Comparison of ENCODE assay signal across 17 cellular contexts in the genomic region with DNA sequence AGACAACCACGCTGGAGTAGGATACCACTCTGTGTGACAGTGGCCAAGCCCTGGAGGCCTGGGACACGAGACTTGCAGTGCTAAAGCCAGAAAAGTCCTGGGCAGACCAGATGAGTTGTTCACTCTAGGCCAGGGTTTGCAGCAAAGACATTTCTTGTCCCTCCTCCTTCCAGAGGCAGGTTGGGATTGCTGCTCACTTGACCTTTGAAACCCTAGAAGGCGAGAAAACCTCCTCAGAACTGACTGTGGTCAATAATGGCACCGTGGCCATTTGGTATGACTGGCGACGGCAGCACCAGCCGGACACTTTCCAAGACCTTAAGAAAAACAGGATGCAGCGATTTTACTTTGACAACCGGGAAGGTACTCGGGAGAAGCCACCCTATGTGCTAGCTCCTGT. TPM values are rescaled to one million over a fixed set of nuclear protein-coding genes. Genes with fewer than 3 reads are reported as not detected.
DNase-seq lines count a peak whose midpoint lies in the region; ATAC-seq and TF ChIP-seq lines count a peak whose summit lies in the region.
"Had no signal": no experiment of that assay in that cellular context is flagged by ENCODE, and none has a peak within 500 bp of the region (broad histone marks: within the 10 kb centered on the region; RNA-seq: fewer than 3 reads in every experiment).

No MANE protein-coding gene starts in this region.

- H3K36me3 ChIP-seq in breast epithelium = no peaks in the 10 kb centered on the region
- H3K36me3 ChIP-seq in neuronal stem cell (replicated peaks in 1 of 2; ENCODE audit: control insufficient read depth in 2 of 2, insufficient read depth in 2 of 2, low read length in 2 of 2) = no peaks in the 10 kb centered on the region
- H3K36me3 ChIP-seq in naive thymus-derived CD4-positive, alpha-beta T cell (ENCODE audit: control insufficient read depth in 2 of 3, insufficient read depth in 3 of 3, low read length in 3 of 3) = no peaks in the 10 kb centered on the region
- H3K36me3 ChIP-seq: BLaER1 treated with 17β-estradiol and CSF1 and Interleukin-3, amounts not matched to agents 10 nM and 100 nM had no signal

- H3K27ac Mint-ChIP-seq in MCF 10A (ENCODE audit: low read depth, unreplicated experiment) = no peak overlapping the region
- H3K27ac Mint-ChIP-seq in naive thymus-derived CD4-positive, alpha-beta T cell = no peak overlapping the region

- H3K4me1 ChIP-seq in breast epithelium = no peaks in the 10 kb centered on the region
- H3K4me1 ChIP-seq in neuronal stem cell (ENCODE audit: control insufficient read depth in 2 of 2, insufficient read depth in 1 of 2, low read depth in 1 of 2, low read length in 2 of 2) = peaks cover 0 to 4% of the 10 kb centered on the region in 2 donors
- no peaks in the 10 kb centered on the region for H3K4me1 ChIP-seq in naive thymus-derived CD4-positive, alpha-beta T cell (ENCODE audit: control insufficient read depth in 2 of 2, insufficient read depth in 2 of 2, low read length in 2 of 2)

- CTCF ChIA-PET in MCF 10A (lab: Yijun Ruan, JAX) = interaction anchor here (0.6 to 0.7 kb wide), 2 partner anchors 24 to 370 kb away, joined by 3 read pairs; partner anchors contain the start of gene SPATA20
- CTCF ChIA-PET in naive thymus-derived CD4-positive, alpha-beta T cell (lab: Charles Lee) = no interaction called here

- H3K9me3 ChIP-seq in breast epithelium = no peaks in the 10 kb centered on the region
- no peaks in the 10 kb centered on the region for H3K9me3 ChIP-seq in neuronal stem cell (replicated peaks in 1 of 2; ENCODE audit: control insufficient read depth in 2 of 2, insufficient read depth in 1 of 2, low read depth in 1 of 2, low read length in 2 of 2)
- H3K9me3 ChIP-seq in naive thymus-derived CD4-positive, alpha-beta T cell (ENCODE audit: control insufficient read depth in 2 of 3, low read length in 3 of 3) = no peaks in the 10 kb centered on the region
- H3K9me3 ChIP-seq: BLaER1 treated with 17β-estradiol and CSF1 and Interleukin-3, amounts not matched to agents 10 nM and 100 nM had no signal

- H3K9ac ChIP-seq in neuronal stem cell (ENCODE audit: low read depth, low read length, poor library complexity) = no peak overlapping the region
- H3K9ac ChIP-seq: BLaER1 treated with 17β-estradiol and CSF1 and Interleukin-3, amounts not matched to agents 10 nM and 100 nM had no signal

- no peak overlapping the region for H3K23ac ChIP-seq in neuronal stem cell (ENCODE audit: low read depth, low read length, poor library complexity)

- peak overlapping the region; percentile 23 for H2BK12ac ChIP-seq in neuronal stem cell (ENCODE audit: low read length)

- no peak overlapping the region for H3K4me3 Mint-ChIP-seq in MCF 10A (ENCODE audit: unreplicated experiment)
- no peak overlapping the region for H3K4me3 Mint-ChIP-seq in naive thymus-derived CD4-positive, alpha-beta T cell

- no peaks in the 10 kb centered on the region for H3K9me3 Mint-ChIP-seq in MCF 10A (ENCODE audit: unreplicated experiment)
- H3K9me3 Mint-ChIP-seq in naive thymus-derived CD4-positive, alpha-beta T cell = no peaks in the 10 kb centered on the region
- H3K9me3 Mint-ChIP-seq: CD4-positive, CD25-positive, alpha-beta regulatory T cell had no signal

- no peak overlapping the region for H2AFZ ChIP-seq in neuronal stem cell (ENCODE audit: low read length)

- H3K4ac ChIP-seq in neuronal stem cell (ENCODE audit: low read length) = no peak overlapping the region

- H3K79me1 ChIP-seq in neuronal stem cell (ENCODE audit: low read depth, low read length) = no peaks in the 10 kb centered on the region

- H3K4me2 ChIP-seq in neuronal stem cell (ENCODE audit: insufficient read depth, low read length, poor library complexity, severe bottlenecking) = no peak overlapping the region
- H3K4me2 ChIP-seq: BLaER1 treated with 17β-estradiol and CSF1 and Interleukin-3, amounts not matched to agents 10 nM and 100 nM had no signal

- DNase-seq in breast epithelium (ENCODE audit: low spot score in 2 of 2) = no peak
- DNase-seq in MCF 10A (ENCODE audit: unreplicated experiment) = no peak
- no peak for DNase-seq in epithelial cell of prostate (ENCODE audit: low read depth, low spot score)
- DNase-seq in neuronal stem cell (ENCODE audit: low spot score) = no peak
- DNase-seq in NCI-H1092 (lab: John Stamatoyannopoulos, UW) = no peak
- no peak for DNase-seq in SKM-1 treated with dmso at 0.1 percent for 144 hours (lab: John Stamatoyannopoulos, UW; ENCODE audit: unreplicated experiment)
- DNase-seq in naive thymus-derived CD4-positive, alpha-beta T cell = no peak
- DNase-seq: 8988T; Calu3; CD4-positive, CD25-positive, alpha-beta regulatory T cell; DMS 273 treated with DMSO at 0.1 percent for 48 hours; DMS79 treated with DMSO at 0.1 percent for 48 hours; EL; HCEC 1CT had no signal

- H3K27me3 Mint-ChIP-seq in MCF 10A (ENCODE audit: insufficient read depth, unreplicated experiment) = no peaks in the 10 kb centered on the region
- H3K27me3 Mint-ChIP-seq in naive thymus-derived CD4-positive, alpha-beta T cell = no peaks in the 10 kb centered on the region
- H3K27me3 Mint-ChIP-seq: CD4-positive, CD25-positive, alpha-beta regulatory T cell had no signal

- no peak overlapping the region for H2BK5ac ChIP-seq in neuronal stem cell (ENCODE audit: low read length)

- H3K14ac ChIP-seq in neuronal stem cell (ENCODE audit: low read length) = no peak overlapping the region

- no peak overlapping the region for H3K18ac ChIP-seq in neuronal stem cell (ENCODE audit: low read length)

- no CpG with 5 or more reads among the region's 10 CpGs for WGBS in neuronal stem cell (ENCODE audit: extremely low coverage in 2 of 2, insufficient read length in 2 of 2, insufficient replicate concordance in 1 of 2), 2 donors

- TF ChIP-seq CTCF in breast epithelium (IDR thresholded peaks at IDR 0.05) (no peak), MCF 10A (IDR thresholded peaks at IDR 0.05; ENCODE audit: unreplicated experiment) (no peak)

- H3K27ac ChIP-seq in breast epithelium (peak overlapping the region; percentile 18 to 61), epithelial cell of prostate (peak overlapping the region; percentile 23), neuronal stem cell (replicated peaks; ENCODE audit: low read length) (no peak overlapping the region)
- H3K27ac ChIP-seq in naive thymus-derived CD4-positive, alpha-beta T cell (ENCODE audit: low read depth, low read length) = no peak overlapping the region
- H3K27ac ChIP-seq: BLaER1 treated with 17β-estradiol and CSF1 and Interleukin-3, amounts not matched to agents 10 nM and 100 nM; HL-60 had no signal

- POLR2A ChIA-PET in MCF 10A (lab: Yijun Ruan, JAX) = interaction anchor here (1.2 to 2.9 kb wide), 5 partner anchors 9 to 36 kb away, joined by 3 to 10 read pairs (median 4); no protein-coding TSS in a partner anchor
- POLR2A ChIA-PET in naive thymus-derived CD4-positive, alpha-beta T cell (lab: Charles Lee) = no interaction called here

- no peaks in the 10 kb centered on the region for H3K36me3 Mint-ChIP-seq in MCF 10A (ENCODE audit: insufficient read depth, unreplicated experiment)
- no peaks in the 10 kb centered on the region for H3K36me3 Mint-ChIP-seq in naive thymus-derived CD4-positive, alpha-beta T cell
- H3K36me3 Mint-ChIP-seq: CD4-positive, CD25-positive, alpha-beta regulatory T cell had no signal

- peaks cover 21% of the 10 kb centered on the region for H3K4me1 Mint-ChIP-seq in MCF 10A (ENCODE audit: insufficient read depth, unreplicated experiment)
- H3K4me1 Mint-ChIP-seq in naive thymus-derived CD4-positive, alpha-beta T cell = peaks cover 0 to 7% (median 0%) of the 10 kb centered on the region in 7 donors
- H3K4me1 Mint-ChIP-seq: CD4-positive, CD25-positive, alpha-beta regulatory T cell had no signal

- no peak overlapping the region for H2BK15ac ChIP-seq in neuronal stem cell (ENCODE audit: low read length)

- H3K27me3 ChIP-seq in breast epithelium (no peaks in the 10 kb centered on the region), neuronal stem cell (ENCODE audit: control insufficient read depth in 3 of 3, insufficient read depth in 3 of 3, low read depth in 1 of 3, low read length in 3 of 3) (peaks cover 0 to 44% (median 0%) of the 10 kb centered on the region in 3 experiments)
- H3K27me3 ChIP-seq in naive thymus-derived CD4-positive, alpha-beta T cell (ENCODE audit: control insufficient read depth in 2 of 2, insufficient read depth in 2 of 2, low read length in 2 of 2) = no peaks in the 10 kb centered on the region
- H3K27me3 ChIP-seq: BLaER1 treated with 17β-estradiol and CSF1 and Interleukin-3, amounts not matched to agents 10 nM and 100 nM had no signal

- H3K4me3 ChIP-seq in breast epithelium (no peak overlapping the region), neuronal stem cell (ENCODE audit: low read length in 2 of 2) (no peak overlapping the region)
- H3K4me3 ChIP-seq in naive thymus-derived CD4-positive, alpha-beta T cell (ENCODE audit: low read length) = no peak overlapping the region
- H3K4me3 ChIP-seq: BLaER1 treated with 17β-estradiol and CSF1 and Interleukin-3, amounts not matched to agents 10 nM and 100 nM had no signal

- ATAC-seq in naive thymus-derived CD4-positive, alpha-beta T cell = no peak

- no peak overlapping the region for H2BK120ac ChIP-seq in neuronal stem cell (ENCODE audit: low read depth, low read length)

- intact Hi-C loops in breast epithelium (cut with DNase I; ENCODE audit: low total_unique reads) (loop anchor here (5.0 kb wide), 1 partner anchor 695 kb away; no protein-coding TSS in a partner anchor), MCF 10A (cut with micrococcal nuclease) (no loop called here)
- intact Hi-C loops in naive thymus-derived CD4-positive, alpha-beta T cell (cut with micrococcal nuclease) = no loop called here

- H2AK5ac ChIP-seq in neuronal stem cell (ENCODE audit: low read depth, low read length) = no peak overlapping the region

- BruUV-seq in MCF 10A (replicated peaks; lab: Mats Ljungman, UMichigan) = no TSS peak

- H4K8ac ChIP-seq in neuronal stem cell (ENCODE audit: low read depth, low read length) = no peak overlapping the region

- H4K91ac ChIP-seq in neuronal stem cell (ENCODE audit: low read depth, low read length, poor library complexity) = no peak overlapping the region

- no peak for TF ChIP-seq POLR2A in breast epithelium (IDR thresholded peaks at IDR 0.05)

RNA-seq across cellular contexts. Expression of gene EPN3, which starts 9.8 kb away (rescaled TPM):
- 10 to 100 TPM in 1 of 3 donors, 1 to 10 TPM in 1, not detected in 1; 8.2 to 32.8 TPM for total RNA-seq in breast epithelium
- total RNA-seq in MCF 10A (2022) = 2.1 and 4.4 TPM in 2 replicates
- polyA plus RNA-seq in neuronal stem cell (2013, experiment 1 of 2) = 0.04 TPM
- 0.07 TPM for polyA plus RNA-seq in neuronal stem cell (2013, experiment 2 of 2)
- total RNA-seq in naive thymus-derived CD4-positive, alpha-beta T cell = not detected
- polyA plus RNA-seq in naive thymus-derived CD4-positive, alpha-beta T cell = not detected
- total RNA-seq: CD4-positive, CD25-positive, alpha-beta regulatory T cell; H4 had no signal
- polyA plus RNA-seq: CD4-positive, CD25-positive, alpha-beta regulatory T cell had no signal

RNA-seq across cellular contexts. Expression of gene MYCBPAP, which starts 14.5 kb away (rescaled TPM):
- total RNA-seq in breast epithelium (1 to 10 TPM in 2 of 3 donors, under 1 TPM in 1; 0.66 to 1.9 (median 1.3) TPM), MCF 10A (2022) (0.19 TPM in 1 of 2 replicates, not detected in the other)
- polyA plus RNA-seq in neuronal stem cell (2013, experiment 1 of 2) = 1.8 TPM
- polyA plus RNA-seq in neuronal stem cell (2013, experiment 2 of 2) = 2.2 TPM
- 1 to 10 TPM in 4 of 5 experiments, under 1 TPM in 1; 0.90 to 9.0 (median 8.6) TPM for total RNA-seq in naive thymus-derived CD4-positive, alpha-beta T cell
- polyA plus RNA-seq in naive thymus-derived CD4-positive, alpha-beta T cell = under 1 TPM in 1 of 2 donors, not detected in 1; 0.59 TPM
- total RNA-seq: H4 had no signal

RNA-seq across cellular contexts. Expression of gene SPATA20, which starts 24.2 kb away (rescaled TPM):
- total RNA-seq in breast epithelium = 10 to 100 TPM; 52.4 to 62.3 (median 58.4) TPM
- total RNA-seq in MCF 10A (2022) = 35.3 and 39.4 TPM in 2 replicates
- 17.6 TPM for polyA plus RNA-seq in neuronal stem cell (2013, experiment 1 of 2)
- 18.9 TPM for polyA plus RNA-seq in neuronal stem cell (2013, experiment 2 of 2)
- total RNA-seq in naive thymus-derived CD4-positive, alpha-beta T cell = 10 to 100 TPM; 14.3 to 19.4 (median 16.4) TPM
- 1 to 10 TPM; 3.7 to 5.6 TPM for polyA plus RNA-seq in naive thymus-derived CD4-positive, alpha-beta T cell

RNA-seq across cellular contexts. Expression of gene CACNA1G, which starts 37.7 kb away (rescaled TPM):
- 1 to 10 TPM in 2 of 3 donors, under 1 TPM in 1; 0.32 to 2.6 (median 2.3) TPM for total RNA-seq in breast epithelium
- not detected in 2 replicates for total RNA-seq in MCF 10A (2022)
- 3.0 TPM for polyA plus RNA-seq in neuronal stem cell (2013, experiment 1 of 2)
- polyA plus RNA-seq in neuronal stem cell (2013, experiment 2 of 2) = 2.8 TPM
- total RNA-seq in naive thymus-derived CD4-positive, alpha-beta T cell = not detected
- polyA plus RNA-seq in naive thymus-derived CD4-positive, alpha-beta T cell = not detected
- total RNA-seq: Calu3 had no signal
- polyA plus RNA-seq: CD4-positive, CD25-positive, alpha-beta regulatory T cell had no signal

RNA-seq across cellular contexts. Expression of gene RSAD1, which starts 44.1 kb away (rescaled TPM):
- total RNA-seq in breast epithelium (10 to 100 TPM; 33.6 to 39.0 (median 35.1) TPM), MCF 10A (2022) (25.2 and 28.7 TPM in 2 replicates)
- polyA plus RNA-seq in neuronal stem cell (2013, experiment 1 of 2) = 8.9 TPM
- polyA plus RNA-seq in neuronal stem cell (2013, experiment 2 of 2) = 8.5 TPM
- total RNA-seq in naive thymus-derived CD4-positive, alpha-beta T cell = 10 to 100 TPM; 38.3 to 91.0 (median 54.6) TPM
- polyA plus RNA-seq in naive thymus-derived CD4-positive, alpha-beta T cell = 10 to 100 TPM; 56.8 to 76.0 TPM

Comparison
In these comparisons a context has a peak if more than half of its experiments do, and no peak if none do; other contexts are left out.
1. H3K27ac ChIP-seq: peak in breast epithelium (2 of 2) and epithelial cell of prostate (single experiment); none in neuronal stem cell (single experiment) and naive thymus-derived CD4-positive, alpha-beta T cell (single experiment).